In genomic region chr13:50916701-50917184, GRCh38 we compare ENCODE assay signal across 8 cellular contexts. TPM values are rescaled to one million over a fixed set of nuclear protein-coding genes. Genes with fewer than 3 reads are reported as not detected.
DNase-seq lines count a peak whose midpoint lies in the region; ATAC-seq and TF ChIP-seq lines count a peak whose summit lies in the region.

No MANE protein-coding gene starts in this region.

- peak overlapping the region in 6 of 7 donors; percentile 51 to 92 (median 78) for H3K27ac Mint-ChIP-seq in CD4-positive, alpha-beta memory T cell
- peak overlapping the region; percentile 98 for H3K27ac Mint-ChIP-seq in memory B cell

- H3K27me3 ChIP-seq in CD4-positive, alpha-beta memory T cell (ENCODE audit: insufficient read depth, low read length): no peaks in the 10 kb centered on the region

- no peak overlapping the region for H3K4me3 ChIP-seq in CD4-positive, alpha-beta memory T cell (ENCODE audit: low read length in 2 of 2)

- CTCF ChIA-PET in CD4-positive, alpha-beta memory T cell (lab: Charles Lee; ENCODE audit: partially characterized antibody): interaction anchor here (1.0 to 1.8 kb wide), 3 partner anchors 25 to 154 kb away, joined by 3 to 6 read pairs (median 3); no protein-coding TSS in a partner anchor

- H3K9me3 ChIP-seq in CD4-positive, alpha-beta memory T cell (ENCODE audit: control insufficient read depth in 1 of 2, low read length in 2 of 2): no peaks in the 10 kb centered on the region

- H3K27ac ChIP-seq in CD4-positive, alpha-beta memory T cell (ENCODE audit: low read depth, low read length): no peak overlapping the region

- peak; percentile 26 for ATAC-seq in GM21619 (IDR thresholded peaks at IDR 0.05; ENCODE audit: unreplicated experiment)
- ATAC-seq in memory B cell (ENCODE audit: low read depth): peak; percentile 63
- no peak for ATAC-seq in GM19035 (IDR thresholded peaks at IDR 0.05; ENCODE audit: unreplicated experiment)

- H3K4me1 Mint-ChIP-seq in CD4-positive, alpha-beta memory T cell: peaks cover 53 to 75% (median 66%) of the 10 kb centered on the region in 4 donors
- peaks cover 56% of the 10 kb centered on the region for H3K4me1 Mint-ChIP-seq in memory B cell

- no peak for TF ChIP-seq CTCF in GM13976 (IDR thresholded peaks at IDR 0.05; ENCODE audit: borderline replicate concordance, control extremely low read depth, extremely low read depth, insufficient read depth, missing control alignments)

- intact Hi-C loops in CD4-positive, alpha-beta memory T cell (cut with micrococcal nuclease): no loop called here

- POLR2A ChIA-PET in CD4-positive, alpha-beta memory T cell (lab: Charles Lee; ENCODE audit: partially characterized antibody): interaction anchor here (1.2 to 10.2 kb wide), 2 partner anchors 790 to 836 kb away, joined by 3 to 115 read pairs; no protein-coding TSS in a partner anchor

- in situ Hi-C loops in GM13976 (cut with MboI; ENCODE audit: low sequenced_read_pairs, unreplicated experiment): loop anchor here (10.0 kb wide), 1 partner anchor 922 kb away; the partner anchor contains the start of gene TRIM13

- H3K36me3 ChIP-seq in CD4-positive, alpha-beta memory T cell (ENCODE audit: insufficient read depth, low read length): no peaks in the 10 kb centered on the region

- no peaks in the 10 kb centered on the region for H3K27me3 Mint-ChIP-seq in CD4-positive, alpha-beta memory T cell
- no peaks in the 10 kb centered on the region for H3K27me3 Mint-ChIP-seq in memory B cell

- peaks cover 65% of the 10 kb centered on the region for H3K4me1 ChIP-seq in CD4-positive, alpha-beta memory T cell (ENCODE audit: insufficient read depth, low read length)

- H3K36me3 Mint-ChIP-seq in CD4-positive, alpha-beta memory T cell: peaks cover 7 to 11% of the 10 kb centered on the region in 2 donors
- peaks cover 10% of the 10 kb centered on the region for H3K36me3 Mint-ChIP-seq in memory B cell

- peak overlapping the region in 7 of 8 donors; percentile 2 to 80 (median 71) for H3K4me3 Mint-ChIP-seq in CD4-positive, alpha-beta memory T cell
- H3K4me3 Mint-ChIP-seq in memory B cell: peak overlapping the region; percentile 83

- peaks cover 0 to 4% (median under 1%) of the 10 kb centered on the region in 8 donors for H3K9me3 Mint-ChIP-seq in CD4-positive, alpha-beta memory T cell
- no peaks in the 10 kb centered on the region for H3K9me3 Mint-ChIP-seq in memory B cell

- peak in 1 of 5 donors; percentile 30 for DNase-seq in CD4-positive, alpha-beta memory T cell
- DNase-seq in UCSD-AML1 (lab: John Stamatoyannopoulos, UW; ENCODE audit: unreplicated experiment): peak; percentile 64
- peak in 1 of 2 donors; percentile 27 for DNase-seq in memory B cell (ENCODE audit: low spot score in 2 of 2)
- DNase-seq in superior temporal gyrus (ENCODE audit: extremely low spot score): no peak
- no peak for DNase-seq in NCI-H1436 treated with DMSO at 0.1 percent for 48 hours (lab: John Stamatoyannopoulos, UW)
- DNase-seq in GM13976 (ENCODE audit: low spot score): no peak

RNA-seq across cellular contexts. Expression of gene RNASEH2B, which starts 7.2 kb away (rescaled TPM):
- total RNA-seq in CD4-positive, alpha-beta memory T cell: 10 to 100 TPM; 88.9 to 96.2 TPM
- 100 to 1,000 TPM; 111 to 133 TPM for polyA plus RNA-seq in CD4-positive, alpha-beta memory T cell
